Comparison of ENCODE assay signal across 19 cellular contexts in genomic region chr7:130454959-130455358, GRCh38.
"Had no signal": no experiment of that assay in that cellular context is flagged by ENCODE, and none has a peak within 500 bp of the region (broad histone marks: within the 10 kb centered on the region; RNA-seq: fewer than 3 reads in every experiment).

No MANE protein-coding gene starts in this region.

- H3K4me1 ChIP-seq: SJSA1 had no signal

- H3K27me3 ChIP-seq: MG63, SJSA1 had no signal

- H3K4me3 ChIP-seq: MG63, SJSA1, SK-N-MC had no signal

- DNase-seq: KBM-7; MG63; NCI-H1092; NCI-H1436; NCI-H187; NCI-H2029; NCI-H2081 treated with DMSO at 0.1 percent for 48 hours; NCI-H2227 treated with DMSO at 0.1 percent for 48 hours; NCI-H524; NCI-H69; NCI-H774; NK-92 treated with Interleukin-12 subunit alpha and Interleukin-12 subunit beta, amount 100 ng/mL, for 24 hours; OCI-M1; Right ventricle myocardium superior; RPMI8226; SIG-M5 had no signal

- FAIRE-seq: RCC 7860 had no signal

- H3K27ac ChIP-seq: SJSA1, SK-N-MC had no signal

- H3K36me3 ChIP-seq: MG63, SJSA1 had no signal
